8 cellular contexts compared by ENCODE assay signal in the genomic region with DNA sequence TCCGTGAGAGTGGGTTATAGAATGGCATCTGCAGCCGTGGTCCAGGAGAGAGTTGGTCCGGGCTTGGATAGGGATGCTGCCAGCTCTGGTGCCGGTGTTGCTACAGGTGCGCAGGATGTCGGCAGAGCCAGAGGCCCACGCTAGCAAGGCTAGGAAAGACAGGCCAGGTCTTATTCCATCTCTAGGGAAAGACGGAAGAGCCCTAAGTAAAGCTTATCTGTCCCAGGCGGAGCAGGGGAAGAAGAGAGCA. TPM values are rescaled to one million over a fixed set of nuclear protein-coding genes. Genes with fewer than 3 reads are reported as not detected.
DNase-seq lines count a peak whose midpoint lies in the region; ATAC-seq and TF ChIP-seq lines count a peak whose summit lies in the region.

No MANE protein-coding gene starts in this region.

- TF ChIP-seq CTCF in KMS-11 (conservative IDR thresholded peaks at IDR 0.05; ENCODE audit: low read depth, low read length) (no peak), dorsolateral prefrontal cortex (IDR thresholded peaks at IDR 0.05 in 54 of 56, conservative IDR thresholded peaks at IDR 0.05 in 2 of 56; ENCODE audit: low read depth in 1 of 56, partially characterized antibody in 56 of 56) (no peak)

- no peak overlapping the region for H2BK5ac ChIP-seq in neuronal stem cell (ENCODE audit: low read length)

- H3K4me1 ChIP-seq in KMS-11 (ENCODE audit: low read depth, poor library complexity, severe bottlenecking): peaks cover 15% of the 10 kb centered on the region
- peaks cover 11 to 12% of the 10 kb centered on the region in 2 donors for H3K4me1 ChIP-seq in neuronal stem cell (ENCODE audit: control insufficient read depth in 2 of 2, insufficient read depth in 1 of 2, low read depth in 1 of 2, low read length in 2 of 2)

- WGBS in neuronal stem cell (ENCODE audit: extremely low coverage in 2 of 2, insufficient read length in 2 of 2, insufficient replicate concordance in 1 of 2), 2 donors: no CpG with 5 or more reads among the region's 9 CpGs

- H2BK15ac ChIP-seq in neuronal stem cell (ENCODE audit: low read length): peak overlapping the region; percentile 77

- DNase-seq in NCI-H2227 treated with DMSO at 0.1 percent for 48 hours (lab: John Stamatoyannopoulos, UW): peak; percentile 82
- no peak for DNase-seq in NCI-H2227 (lab: John Stamatoyannopoulos, UW; ENCODE audit: unreplicated experiment)
- DNase-seq in dorsolateral prefrontal cortex: no peak
- DNase-seq in neuronal stem cell (ENCODE audit: low spot score): no peak
- DNase-seq in NCI-H82 treated with DMSO at 0.1 percent for 48 hours (lab: John Stamatoyannopoulos, UW; ENCODE audit: unreplicated experiment): no peak

- H3K9ac ChIP-seq in KMS-11 (no peak overlapping the region), neuronal stem cell (ENCODE audit: low read depth, low read length, poor library complexity) (no peak overlapping the region)

- no peak overlapping the region for H3K14ac ChIP-seq in neuronal stem cell (ENCODE audit: low read length)

- H3K27ac ChIP-seq in KMS-11 (no peak overlapping the region), dorsolateral prefrontal cortex (peak overlapping the region in 58 of 59 donors; percentile 5 to 96 (median 90)), neuronal stem cell (replicated peaks; ENCODE audit: low read length) (no peak overlapping the region)

- H3K27me3 ChIP-seq in KMS-11 (ENCODE audit: insufficient read depth, low read depth) (no peaks in the 10 kb centered on the region), dorsolateral prefrontal cortex (no peaks in the 10 kb centered on the region), neuronal stem cell (ENCODE audit: control insufficient read depth in 3 of 3, insufficient read depth in 3 of 3, low read depth in 1 of 3, low read length in 3 of 3) (no peaks in the 10 kb centered on the region)

- H2AFZ ChIP-seq in KMS-11 (ENCODE audit: low read depth) (peak overlapping the region; percentile 90; the same call in 1 of the 2 replicates), neuronal stem cell (ENCODE audit: low read length) (peak overlapping the region; percentile 95)

- peak overlapping the region; percentile 75 for H3K23ac ChIP-seq in neuronal stem cell (ENCODE audit: low read depth, low read length, poor library complexity)

- H2BK12ac ChIP-seq in neuronal stem cell (ENCODE audit: low read length): no peak overlapping the region

- peaks cover 7% of the 10 kb centered on the region; the same call in 1 of the 2 replicates for H3K79me2 ChIP-seq in KMS-11 (ENCODE audit: insufficient read depth, low read depth)

- intact Hi-C loops in dorsolateral prefrontal cortex (cut with DNase I): loop anchor here in 1 of 2 donors (5.0 kb wide), 1 partner anchor 97 kb away; a partner anchor contains a TSS

- no peak for ATAC-seq in activated CD4-positive, CD25-positive, alpha-beta regulatory T cell treated with anti-CD3 and anti-CD28 coated beads, Interleukin-2, amount 50 U/mL, for 24 hours
- no peak for ATAC-seq in HG03175 (IDR thresholded peaks at IDR 0.05; ENCODE audit: unreplicated experiment)

- H4K20me1 ChIP-seq in KMS-11 (ENCODE audit: insufficient read depth): no peaks in the 10 kb centered on the region

- H2BK120ac ChIP-seq in neuronal stem cell (ENCODE audit: low read depth, low read length): no peak overlapping the region

- no peaks in the 10 kb centered on the region for H3K36me3 ChIP-seq in KMS-11 (ENCODE audit: insufficient read depth)
- H3K36me3 ChIP-seq in neuronal stem cell (replicated peaks in 1 of 2; ENCODE audit: control insufficient read depth in 2 of 2, insufficient read depth in 2 of 2, low read length in 2 of 2): peaks cover 19 to 32% of the 10 kb centered on the region in 2 donors

- H3K18ac ChIP-seq in neuronal stem cell (ENCODE audit: low read length): peak overlapping the region; percentile 0

- H4K8ac ChIP-seq in neuronal stem cell (ENCODE audit: low read depth, low read length): peak overlapping the region; percentile 93

- H3K4me2 ChIP-seq in KMS-11: peak overlapping the region; percentile 68; the same call in 1 of the 2 replicates
- H3K4me2 ChIP-seq in neuronal stem cell (ENCODE audit: insufficient read depth, low read length, poor library complexity, severe bottlenecking): peak overlapping the region; percentile 81

- H3K79me1 ChIP-seq in neuronal stem cell (ENCODE audit: low read depth, low read length): no peaks in the 10 kb centered on the region

- H3K4ac ChIP-seq in neuronal stem cell (ENCODE audit: low read length): no peak overlapping the region

- H3K9me3 ChIP-seq in neuronal stem cell (replicated peaks in 1 of 2; ENCODE audit: control insufficient read depth in 2 of 2, insufficient read depth in 1 of 2, low read depth in 1 of 2, low read length in 2 of 2): no peaks in the 10 kb centered on the region

- peak overlapping the region; percentile 90 for H4K91ac ChIP-seq in neuronal stem cell (ENCODE audit: low read depth, low read length, poor library complexity)

- no peak overlapping the region for H2AK5ac ChIP-seq in neuronal stem cell (ENCODE audit: low read depth, low read length)

- H3K4me3 ChIP-seq in KMS-11 (IDR thresholded peaks at IDR 0.05; ENCODE audit: insufficient read depth, low read depth, low read length) (no peak overlapping the region), dorsolateral prefrontal cortex (peak overlapping the region; percentile 64 to 99 (median 92)), neuronal stem cell (ENCODE audit: low read length in 2 of 2) (peak overlapping the region; percentile 80 to 87)

RNA-seq across cellular contexts. Expression of a gene that starts 0.5 kb away (rescaled TPM):
- 10 to 100 TPM; 36.4 to 74.9 (median 51.1) TPM for total RNA-seq in dorsolateral prefrontal cortex
- 61.7 TPM for polyA plus RNA-seq in neuronal stem cell (2013, experiment 1 of 2)
- polyA plus RNA-seq in neuronal stem cell (2013, experiment 2 of 2): 61.2 TPM

RNA-seq across cellular contexts. Expression of a gene that starts 5.0 kb away (rescaled TPM):
- 1 to 10 TPM in 41 of 120 experiments, under 1 TPM in 36, not detected in 43; 0.35 to 3.0 (median 1.0) TPM for total RNA-seq in dorsolateral prefrontal cortex
- polyA plus RNA-seq in neuronal stem cell (2013, experiment 1 of 2): 0.33 TPM
- polyA plus RNA-seq in neuronal stem cell (2013, experiment 2 of 2): 0.18 TPM

RNA-seq across cellular contexts. Expression of a gene that starts 5.9 kb away (rescaled TPM):
- total RNA-seq in dorsolateral prefrontal cortex: 10 to 100 TPM; 11.7 to 41.5 (median 24.6) TPM
- 18.2 TPM for polyA plus RNA-seq in neuronal stem cell (2013, experiment 1 of 2)
- 17.6 TPM for polyA plus RNA-seq in neuronal stem cell (2013, experiment 2 of 2)

RNA-seq across cellular contexts. Expression of a gene that starts 10.9 kb away (rescaled TPM):
- 10 to 100 TPM; 34.3 to 88.4 (median 49.8) TPM for total RNA-seq in dorsolateral prefrontal cortex
- polyA plus RNA-seq in neuronal stem cell (2013, experiment 1 of 2): 94.4 TPM
- polyA plus RNA-seq in neuronal stem cell (2013, experiment 2 of 2): 92.0 TPM

RNA-seq across cellular contexts. Expression of a gene that starts 11.8 kb away (rescaled TPM):
- total RNA-seq in dorsolateral prefrontal cortex: 10 to 100 TPM; 30.4 to 89.6 (median 50.6) TPM
- 50.4 TPM for polyA plus RNA-seq in neuronal stem cell (2013, experiment 1 of 2)
- 45.1 TPM for polyA plus RNA-seq in neuronal stem cell (2013, experiment 2 of 2)

Comparison
In these comparisons a context has a peak if more than half of its experiments do, and no peak if none do; other contexts are left out.
1. H3K27ac ChIP-seq: peak in dorsolateral prefrontal cortex (58 of 59); none in KMS-11 (single experiment) and neuronal stem cell (single experiment).